Comparison of ENCODE assay signal across 8 cellular contexts in genomic region chr13:31951215-31951678, GRCh38.
DNase-seq lines count a peak whose midpoint lies in the region; ATAC-seq and TF ChIP-seq lines count a peak whose summit lies in the region.

No MANE protein-coding gene starts in this region.

- peak overlapping the region in 1 of 2 donors; percentile 2 for H3K27ac ChIP-seq in ascending aorta
- no peak overlapping the region for H3K27ac ChIP-seq in ovary

- H3K27ac Mint-ChIP-seq in naive B cell (peak overlapping the region; percentile 44 to 92 (median 78)), chondrocyte (ENCODE audit: unreplicated experiment) (no peak overlapping the region)

- H3K9me3 ChIP-seq in ascending aorta (no peaks in the 10 kb centered on the region), ovary (no peaks in the 10 kb centered on the region)

- H3K4me3 ChIP-seq in ascending aorta (no peak overlapping the region), ovary (no peak overlapping the region)

- H3K4me1 Mint-ChIP-seq in naive B cell (peaks cover 4 to 13% (median 9%) of the 10 kb centered on the region in 3 donors), chondrocyte (ENCODE audit: low read depth) (peaks cover 29% of the 10 kb centered on the region)

- H3K9me3 Mint-ChIP-seq in naive B cell (no peaks in the 10 kb centered on the region), chondrocyte (ENCODE audit: low read depth) (no peaks in the 10 kb centered on the region)

- TF ChIP-seq POLR2A in GM15510 (IDR thresholded peaks at IDR 0.05; ENCODE audit: borderline replicate concordance, extremely low read depth, insufficient read length): peak; percentile 14
- no peak for TF ChIP-seq POLR2A in ovary (IDR thresholded peaks at IDR 0.05)

- TF ChIP-seq CTCF in ascending aorta (IDR thresholded peaks at IDR 0.05): no peak
- TF ChIP-seq CTCF in ovary (IDR thresholded peaks at IDR 0.05): no peak
- TF ChIP-seq CTCF in chondrocyte (IDR thresholded peaks at IDR 0.05): no peak

- H3K27me3 ChIP-seq in ascending aorta (no peaks in the 10 kb centered on the region), ovary (no peaks in the 10 kb centered on the region)

- ATAC-seq in GM21526 (IDR thresholded peaks at IDR 0.05; ENCODE audit: low FRiP score, unreplicated experiment): peak; percentile 90
- ATAC-seq in HG03575 (IDR thresholded peaks at IDR 0.05; ENCODE audit: extremely low read depth, insufficient number of reproducible peaks, low FRiP score, unreplicated experiment): peak; percentile 86
- peak; percentile 88 to 91 for ATAC-seq in naive B cell (ENCODE audit: low read depth in 2 of 2)

- H3K4me3 Mint-ChIP-seq in naive B cell: no peak overlapping the region
- H3K4me3 Mint-ChIP-seq in chondrocyte (ENCODE audit: unreplicated experiment): no peak overlapping the region

- WGBS in ovary, 3 donors: 36 to 76% (median 73%) methylated on average over 3 of the region's 3 CpGs

- H3K27me3 Mint-ChIP-seq in naive B cell: no peaks in the 10 kb centered on the region
- H3K27me3 Mint-ChIP-seq in chondrocyte (ENCODE audit: low read depth): no peaks in the 10 kb centered on the region

- peak; percentile 50 to 80 for DNase-seq in ascending aorta (ENCODE audit: low spot score in 2 of 2)
- peak; percentile 55 for DNase-seq in naive B cell
- no peak for DNase-seq in foreskin melanocyte
- DNase-seq in ovary: no peak
- no peak for DNase-seq in chondrocyte (ENCODE audit: low spot score)

- intact Hi-C loops in ascending aorta (cut with DNase I) (no loop called here), ovary (cut with DNase I) (no loop called here)

- no peak for TF ChIP-seq EP300 in ovary (IDR thresholded peaks at IDR 0.05)

- H3K36me3 ChIP-seq in ascending aorta: peaks cover 4 to 12% of the 10 kb centered on the region in 2 donors
- no peaks in the 10 kb centered on the region for H3K36me3 ChIP-seq in ovary

- no peaks in the 10 kb centered on the region for H3K36me3 Mint-ChIP-seq in naive B cell
- H3K36me3 Mint-ChIP-seq in chondrocyte (ENCODE audit: low read depth): peaks cover 8% of the 10 kb centered on the region

- no peaks in the 10 kb centered on the region for H3K4me1 ChIP-seq in ascending aorta
- H3K4me1 ChIP-seq in ovary (ENCODE audit: insufficient read depth): peaks cover 1% of the 10 kb centered on the region

Comparison
In these comparisons a context has a peak if more than half of its experiments do, and no peak if none do; other contexts are left out.
1. DNase-seq: peak in ascending aorta (2 of 2) and naive B cell (single experiment); none in foreskin melanocyte (single experiment), ovary (0 of 5) and chondrocyte (single experiment).
2. Peak in every context shown above with its lines, with median percentiles within 50 percentile points of each other: ATAC-seq.